Comparison of ENCODE assay signal across 2 cellular contexts in genomic region chr13:28755546-28755870, GRCh38.
TF ChIP-seq lines count a peak whose summit lies in the region.

No MANE protein-coding gene starts in this region.

TF ChIP-seq in IMR-90, 13 proteins besides CTCF, POLR2A, EP300 and RAD21:
- no peak for TF ChIP-seq RFX5 (IDR thresholded peaks at IDR 0.05; ENCODE audit: low read depth, low read length)
- TF ChIP-seq USF2 (IDR thresholded peaks at IDR 0.05; ENCODE audit: low read depth, low read length), result no peak
- TF ChIP-seq FOS (IDR thresholded peaks at IDR 0.05; ENCODE audit: low read depth, low read length), result no peak
- TF ChIP-seq CHD1 (IDR thresholded peaks at IDR 0.05; ENCODE audit: low read depth, low read length), result no peak
- TF ChIP-seq CEBPB (IDR thresholded peaks at IDR 0.05; ENCODE audit: low read depth, low read length), result no peak
- TF ChIP-seq BHLHE40 (IDR thresholded peaks at IDR 0.05; ENCODE audit: low read depth, low read length), result no peak
- no peak for TF ChIP-seq NFE2L2 (IDR thresholded peaks at IDR 0.05; ENCODE audit: low read depth, low read length)
- TF ChIP-seq RCOR1 (IDR thresholded peaks at IDR 0.05; ENCODE audit: insufficient replicate concordance, low read length), result no peak
- TF ChIP-seq, protein P1, sequence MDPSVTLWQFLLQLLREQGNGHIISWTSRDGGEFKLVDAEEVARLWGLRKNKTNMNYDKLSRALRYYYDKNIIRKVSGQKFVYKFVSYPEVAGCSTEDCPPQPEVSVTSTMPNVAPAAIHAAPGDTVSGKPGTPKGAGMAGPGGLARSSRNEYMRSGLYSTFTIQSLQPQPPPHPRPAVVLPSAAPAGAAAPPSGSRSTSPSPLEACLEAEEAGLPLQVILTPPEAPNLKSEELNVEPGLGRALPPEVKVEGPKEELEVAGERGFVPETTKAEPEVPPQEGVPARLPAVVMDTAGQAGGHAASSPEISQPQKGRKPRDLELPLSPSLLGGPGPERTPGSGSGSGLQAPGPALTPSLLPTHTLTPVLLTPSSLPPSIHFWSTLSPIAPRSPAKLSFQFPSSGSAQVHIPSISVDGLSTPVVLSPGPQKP (IDR thresholded peaks at IDR 0.05; ENCODE audit: borderline replicate concordance, low read depth, low read length), result no peak
- no peak for TF ChIP-seq SMC3 (IDR thresholded peaks at IDR 0.05; ENCODE audit: low read depth, low read length)
- TF ChIP-seq MAFK (IDR thresholded peaks at IDR 0.05; ENCODE audit: low read depth, low read length), result no peak
- TF ChIP-seq MAZ (IDR thresholded peaks at IDR 0.05; ENCODE audit: borderline replicate concordance, low read depth, low read length), result no peak
- TF ChIP-seq MXI1 (IDR thresholded peaks at IDR 0.05; ENCODE audit: borderline replicate concordance, low read depth, low read length), result no peak

TF ChIP-seq in endothelial cell of umbilical vein, 7 proteins besides CTCF, POLR2A, EP300 and RAD21:
- TF ChIP-seq JUN (IDR thresholded peaks at IDR 0.05; ENCODE audit: borderline replicate concordance, insufficient read depth, insufficient read length, low read depth), result no peak
- no peak for TF ChIP-seq POLR2AphosphoS5 (IDR thresholded peaks at IDR 0.05; ENCODE audit: insufficient read depth, low read depth, low read length)
- no peak for TF ChIP-seq MYC (IDR thresholded peaks at IDR 0.05; ENCODE audit: low read depth, low read length)
- TF ChIP-seq, protein P2, sequence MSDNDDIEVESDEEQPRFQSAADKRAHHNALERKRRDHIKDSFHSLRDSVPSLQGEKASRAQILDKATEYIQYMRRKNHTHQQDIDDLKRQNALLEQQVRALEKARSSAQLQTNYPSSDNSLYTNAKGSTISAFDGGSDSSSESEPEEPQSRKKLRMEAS (IDR thresholded peaks at IDR 0.05; ENCODE audit: insufficient read depth, insufficient read length), result no peak
- TF ChIP-seq FOS (IDR thresholded peaks at IDR 0.05; ENCODE audit: borderline replicate concordance, insufficient read depth, low read length), result no peak
- no peak for TF ChIP-seq EZH2 (IDR thresholded peaks at IDR 0.05; ENCODE audit: borderline replicate concordance, low read depth, low read length, severe bottlenecking)
- no peak for TF ChIP-seq GATA2 (IDR thresholded peaks at IDR 0.05; ENCODE audit: insufficient read depth, insufficient read length, low read depth, low read length)
